Comparison of ENCODE assay signal across 20 cellular contexts in genomic region chr9:126020836-126021235, GRCh38.
A peak's percentile ranks its signal among the peaks of the same experiment; 100 is the strongest.
DNase-seq lines count a peak whose midpoint lies in the region; ATAC-seq and TF ChIP-seq lines count a peak whose summit lies in the region.
"Had no signal": no experiment of that assay in that cellular context is flagged by ENCODE, and none has a peak within 500 bp of the region (broad histone marks: within the 10 kb centered on the region; RNA-seq: fewer than 3 reads in every experiment).

No MANE protein-coding gene starts in this region.

- WGBS in H9 (ENCODE audit: extremely low coverage, insufficient read length, low lambda C conversion rate), result no CpG with 5 or more reads among the region's 15 CpGs
- no CpG with 5 or more reads among the region's 15 CpGs for WGBS in neuronal stem cell (ENCODE audit: extremely low coverage in 2 of 2, insufficient read length in 2 of 2, insufficient replicate concordance in 1 of 2), 2 donors

- no peak overlapping the region for H3K56ac ChIP-seq in H9 (ENCODE audit: insufficient read length, low read depth, low read length)

- no peak overlapping the region for H3K23ac ChIP-seq in H9 (ENCODE audit: insufficient read length, low read depth, low read length)
- no peak overlapping the region for H3K23ac ChIP-seq in neuronal stem cell (ENCODE audit: low read depth, low read length, poor library complexity)

- no peak overlapping the region for H2BK20ac ChIP-seq in H9 (ENCODE audit: low read depth, low read length, poor library complexity, severe bottlenecking)

- H3K4me3 ChIP-seq in neuronal stem cell (ENCODE audit: low read length in 2 of 2), result no peak overlapping the region
- H3K4me3 ChIP-seq: BLaER1 treated with 17β-estradiol and CSF1 and Interleukin-3, amounts not matched to agents 10 nM and 100 nM; GM23338 had no signal

- H3K79me2 ChIP-seq in H9 (ENCODE audit: insufficient read depth, low read length), result no peaks in the 10 kb centered on the region

- H3K36me3 Mint-ChIP-seq in H9 (ENCODE audit: insufficient read depth in 1 of 3, low read depth in 3 of 3), result no peaks in the 10 kb centered on the region; a peak in 1 of 7 replicates
- H3K36me3 Mint-ChIP-seq: CD4-positive, CD25-positive, alpha-beta regulatory T cell; CD8-positive, alpha-beta memory T cell had no signal

- no peak overlapping the region for H3K9ac ChIP-seq in H9 (ENCODE audit: extremely low read depth, insufficient read length, low read length)
- H3K9ac ChIP-seq in neuronal stem cell (ENCODE audit: low read depth, low read length, poor library complexity), result peak overlapping the region; percentile 27
- H3K9ac ChIP-seq: BLaER1 treated with 17β-estradiol and CSF1 and Interleukin-3, amounts not matched to agents 10 nM and 100 nM had no signal

- intact Hi-C loops in left ventricle myocardium superior (cut with micrococcal nuclease) (no loop called here), Right ventricle myocardium inferior (cut with DNase I) (no loop called here)

- in situ Hi-C loops in GM13976 (cut with MboI; ENCODE audit: low sequenced_read_pairs, unreplicated experiment), result no loop called here

- H2AFZ ChIP-seq in H9 (ENCODE audit: low read length), result no peak overlapping the region
- H2AFZ ChIP-seq in neuronal stem cell (ENCODE audit: low read length), result no peak overlapping the region
- H2AFZ ChIP-seq: GM23338 had no signal

- H3K14ac ChIP-seq in H9 (ENCODE audit: insufficient read depth, low read length), result no peak overlapping the region
- H3K14ac ChIP-seq in neuronal stem cell (ENCODE audit: low read length), result no peak overlapping the region

- H3K27ac ChIP-seq in H9 (ENCODE audit: insufficient read length, low read depth, low read length), result no peak overlapping the region
- no peak overlapping the region for H3K27ac ChIP-seq in neuronal stem cell (replicated peaks; ENCODE audit: low read length)
- H3K27ac ChIP-seq: BLaER1 treated with 17β-estradiol and CSF1 and Interleukin-3, amounts not matched to agents 10 nM and 100 nM; HL-60 had no signal

- no peak overlapping the region for H4K8ac ChIP-seq in H9 (replicated peaks; ENCODE audit: insufficient read length, low read depth, low read length)
- peak overlapping the region; percentile 44 for H4K8ac ChIP-seq in neuronal stem cell (ENCODE audit: low read depth, low read length)

- H3K4me1 Mint-ChIP-seq in H9, result no peaks in the 10 kb centered on the region
- H3K4me1 Mint-ChIP-seq: B cell; CD4-positive, CD25-positive, alpha-beta regulatory T cell; CD8-positive, alpha-beta memory T cell; GM23338 had no signal

- H2BK5ac ChIP-seq in H9 (ENCODE audit: insufficient read length, low read length) (no peak overlapping the region), neuronal stem cell (ENCODE audit: low read length) (no peak overlapping the region)

- TF ChIP-seq CTCF in H9 (conservative IDR thresholded peaks at IDR 0.05), result no peak
- TF ChIP-seq CTCF in GM13976 (IDR thresholded peaks at IDR 0.05; ENCODE audit: borderline replicate concordance, control extremely low read depth, extremely low read depth, insufficient read depth, missing control alignments), result no peak

- H4K91ac ChIP-seq in H9 (ENCODE audit: insufficient read length, low read depth, low read length) (no peak overlapping the region), neuronal stem cell (ENCODE audit: low read depth, low read length, poor library complexity) (no peak overlapping the region)

- no peak overlapping the region for H3T11ph ChIP-seq in H9 (ENCODE audit: low read length)

- no peaks in the 10 kb centered on the region for H3K9me3 ChIP-seq in H9 (ENCODE audit: control insufficient read depth, low read depth, low read length)
- H3K9me3 ChIP-seq in neuronal stem cell (replicated peaks in 1 of 2; ENCODE audit: control insufficient read depth in 2 of 2, insufficient read depth in 1 of 2, low read depth in 1 of 2, low read length in 2 of 2), result peaks cover 0 to 4% of the 10 kb centered on the region in 2 donors
- H3K9me3 ChIP-seq: BLaER1 treated with 17β-estradiol and CSF1 and Interleukin-3, amounts not matched to agents 10 nM and 100 nM had no signal

- H3K18ac ChIP-seq in H9 (ENCODE audit: insufficient read length, low read depth, low read length), result no peak overlapping the region
- H3K18ac ChIP-seq in neuronal stem cell (ENCODE audit: low read length), result peak overlapping the region; percentile 39

- H3K23me2 ChIP-seq in H9 (ENCODE audit: insufficient read length, low read depth, low read length, poor library complexity, severe bottlenecking), result no peaks in the 10 kb centered on the region

- no peak overlapping the region for H2BK120ac ChIP-seq in H9 (ENCODE audit: low read depth, low read length, poor library complexity, severe bottlenecking)
- no peak overlapping the region for H2BK120ac ChIP-seq in neuronal stem cell (ENCODE audit: low read depth, low read length)

- H3K4me1 ChIP-seq in H9 (ENCODE audit: insufficient read depth, low read length) (no peaks in the 10 kb centered on the region), neuronal stem cell (ENCODE audit: control insufficient read depth in 2 of 2, insufficient read depth in 1 of 2, low read depth in 1 of 2, low read length in 2 of 2) (no peaks in the 10 kb centered on the region)

- no peaks in the 10 kb centered on the region; a peak in 1 of 5 replicates for H3K9me3 Mint-ChIP-seq in H9
- H3K9me3 Mint-ChIP-seq: CD8-positive, alpha-beta memory T cell; HFFc6 had no signal

- H2BK12ac ChIP-seq in H9 (ENCODE audit: insufficient read length, low read depth, low read length) (no peak overlapping the region), neuronal stem cell (ENCODE audit: low read length) (no peak overlapping the region)

- H4K20me1 ChIP-seq in H9 (ENCODE audit: control insufficient read depth, insufficient read depth, insufficient read length), result no peaks in the 10 kb centered on the region
- H4K20me1 ChIP-seq: BLaER1 treated with 17β-estradiol and CSF1 and Interleukin-3, amounts not matched to agents 10 nM and 100 nM had no signal

- no peak overlapping the region for H3K4me3 Mint-ChIP-seq in H9
- H3K4me3 Mint-ChIP-seq: B cell; CD4-positive, CD25-positive, alpha-beta regulatory T cell; CD8-positive, alpha-beta memory T cell; GM23338; HFFc6 had no signal

- no peaks in the 10 kb centered on the region for H3K79me1 ChIP-seq in H9 (ENCODE audit: insufficient read depth, low read depth, low read length, poor library complexity, severe bottlenecking)
- no peaks in the 10 kb centered on the region for H3K79me1 ChIP-seq in neuronal stem cell (ENCODE audit: low read depth, low read length)

- H4K5ac ChIP-seq in H9 (ENCODE audit: insufficient read length, low read depth, low read length), result no peak overlapping the region

- H2AK5ac ChIP-seq in H9 (ENCODE audit: insufficient read length, low read length) (no peak overlapping the region), neuronal stem cell (ENCODE audit: low read depth, low read length) (no peak overlapping the region)

- H3K4ac ChIP-seq in H9 (ENCODE audit: low read depth, low read length), result no peak overlapping the region
- H3K4ac ChIP-seq in neuronal stem cell (ENCODE audit: low read length), result no peak overlapping the region

- H3K27me3 ChIP-seq in H9 (ENCODE audit: insufficient read depth, low read length), result no peaks in the 10 kb centered on the region
- peaks cover 0 to 7% (median 0%) of the 10 kb centered on the region in 3 experiments for H3K27me3 ChIP-seq in neuronal stem cell (ENCODE audit: control insufficient read depth in 3 of 3, insufficient read depth in 3 of 3, low read depth in 1 of 3, low read length in 3 of 3)
- H3K27me3 ChIP-seq: BLaER1 treated with 17β-estradiol and CSF1 and Interleukin-3, amounts not matched to agents 10 nM and 100 nM had no signal

- DNase-seq in left ventricle myocardium superior (peak; percentile 13), Right ventricle myocardium inferior (ENCODE audit: missing footprints) (no peak), H9 (no peak), neuronal stem cell (ENCODE audit: low spot score) (no peak), GM13976 (ENCODE audit: low spot score) (no peak), Kasumi-1 (lab: John Stamatoyannopoulos, UW) (no peak)
- DNase-seq: CD4-positive, CD25-positive, alpha-beta regulatory T cell; CD8-positive, alpha-beta memory T cell; COR-L47; DMS 273 treated with DMSO at 0.1 percent for 48 hours; DMS53; DND-41; EL; HFFc6; IMR-90 had no signal

- H3K27ac Mint-ChIP-seq in H9, result peak overlapping the region in 2 of 3 experiments; percentile 33 to 44; a peak in 3 of 7 replicates
- H3K27ac Mint-ChIP-seq: B cell; CD4-positive, CD25-positive, alpha-beta regulatory T cell; CD8-positive, alpha-beta memory T cell; GM23338; HFFc6 had no signal

- H2BK15ac ChIP-seq in H9 (ENCODE audit: low read depth, low read length) (no peak overlapping the region), neuronal stem cell (ENCODE audit: low read length) (no peak overlapping the region)

- no peaks in the 10 kb centered on the region; the same call in 1 of the 2 replicates for H3K27me3 Mint-ChIP-seq in H9 (ENCODE audit: low read depth)
- H3K27me3 Mint-ChIP-seq: CD4-positive, CD25-positive, alpha-beta regulatory T cell had no signal

- no peaks in the 10 kb centered on the region for H3K36me3 ChIP-seq in neuronal stem cell (replicated peaks in 1 of 2; ENCODE audit: control insufficient read depth in 2 of 2, insufficient read depth in 2 of 2, low read length in 2 of 2)
- H3K36me3 ChIP-seq: BLaER1 treated with 17β-estradiol and CSF1 and Interleukin-3, amounts not matched to agents 10 nM and 100 nM had no signal

- ATAC-seq in left ventricle myocardium superior (no peak), Right ventricle myocardium inferior (no peak)
- ATAC-seq: GM23338, HCT116 had no signal

- H3K4me2 ChIP-seq in H9 (ENCODE audit: insufficient read depth, insufficient read length, low read length), result no peak overlapping the region
- H3K4me2 ChIP-seq in neuronal stem cell (ENCODE audit: insufficient read depth, low read length, poor library complexity, severe bottlenecking), result no peak overlapping the region
- H3K4me2 ChIP-seq: BLaER1 treated with 17β-estradiol and CSF1 and Interleukin-3, amounts not matched to agents 10 nM and 100 nM; GM23338 had no signal
